Comparison of ENCODE assay signal across 1 cellular context in genomic region chr17:59851431-59852375, GRCh38.
TF ChIP-seq lines count a peak whose summit lies in the region.

No MANE protein-coding gene starts in this region.

TF ChIP-seq in A549, 52 proteins besides CTCF, POLR2A, EP300 and RAD21 (continued from another document):
- TF ChIP-seq TP53 (CRISPR knock-in tag; IDR thresholded peaks at IDR 0.05), result peak; percentile 98
- peak; percentile 89; the same call in 1 of the 2 replicates for TF ChIP-seq E2F6 (IDR thresholded peaks at IDR 0.05; ENCODE audit: borderline replicate concordance, low read depth)
- peak; percentile 88 for TF ChIP-seq HOXA7 (CRISPR knock-in tag; IDR thresholded peaks at IDR 0.05)
- peak in 1 of 2 experiments; percentile 52; a peak in 2 of 5 replicates for TF ChIP-seq JUN (IDR thresholded peaks at IDR 0.05)
- TF ChIP-seq EHF (CRISPR knock-in tag; IDR thresholded peaks at IDR 0.05), result peak; percentile 98
- peak; percentile 97 for TF ChIP-seq MAX (IDR thresholded peaks at IDR 0.05)
- peak; percentile 86; the same call in 1 of the 2 replicates for TF ChIP-seq HMGXB4 (CRISPR knock-in tag; IDR thresholded peaks at IDR 0.05; ENCODE audit: borderline replicate concordance)
